ENCODE assay signal across 2 cellular contexts in the genomic region with DNA sequence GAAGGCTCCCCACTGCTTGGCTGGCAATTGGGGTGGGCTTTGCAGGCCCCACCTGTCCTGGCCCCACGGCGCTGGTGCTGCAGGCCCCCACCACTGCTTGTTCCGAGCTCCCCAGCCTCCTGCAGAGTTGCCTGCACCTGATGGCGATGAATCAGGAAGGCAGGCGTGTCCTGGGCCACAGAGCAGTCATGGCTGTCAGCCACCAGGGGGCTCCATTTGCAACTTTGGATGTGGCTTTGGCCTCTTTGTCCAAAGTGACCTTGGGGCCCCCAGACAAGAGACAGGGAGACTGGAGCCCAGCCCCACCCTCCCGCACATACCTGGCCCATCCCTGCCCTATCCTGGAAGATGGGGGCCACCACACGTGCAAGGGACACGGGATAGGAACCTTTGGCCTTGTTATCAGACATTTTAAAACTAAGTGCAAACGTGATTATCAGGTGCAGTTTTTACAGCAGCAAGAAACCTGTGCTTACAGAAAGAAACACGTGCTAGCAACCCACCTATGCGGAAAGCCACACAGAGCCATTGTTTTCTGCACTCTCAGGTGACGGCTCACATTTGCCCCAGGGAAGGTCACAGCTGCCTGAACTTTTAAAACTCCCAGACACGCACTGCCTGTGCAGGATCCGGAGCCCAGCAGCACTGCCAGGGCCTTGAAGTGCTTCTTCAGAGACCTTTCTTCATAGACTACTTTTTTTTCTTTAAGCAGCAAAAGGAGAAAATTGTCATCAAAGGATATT.
TF ChIP-seq lines count a peak whose summit lies in the region.

A gene with protein sequence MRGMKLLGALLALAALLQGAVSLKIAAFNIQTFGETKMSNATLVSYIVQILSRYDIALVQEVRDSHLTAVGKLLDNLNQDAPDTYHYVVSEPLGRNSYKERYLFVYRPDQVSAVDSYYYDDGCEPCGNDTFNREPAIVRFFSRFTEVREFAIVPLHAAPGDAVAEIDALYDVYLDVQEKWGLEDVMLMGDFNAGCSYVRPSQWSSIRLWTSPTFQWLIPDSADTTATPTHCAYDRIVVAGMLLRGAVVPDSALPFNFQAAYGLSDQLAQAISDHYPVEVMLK (plus strand): TSS at position 443 of the 743 bp plus-strand sequence. CDS start 683 bp downstream, outside the sequence.

TF ChIP-seq in Ishikawa, 13 proteins besides CTCF, POLR2A, EP300 and RAD21 (continued from another document):
- TF ChIP-seq, protein P1, sequence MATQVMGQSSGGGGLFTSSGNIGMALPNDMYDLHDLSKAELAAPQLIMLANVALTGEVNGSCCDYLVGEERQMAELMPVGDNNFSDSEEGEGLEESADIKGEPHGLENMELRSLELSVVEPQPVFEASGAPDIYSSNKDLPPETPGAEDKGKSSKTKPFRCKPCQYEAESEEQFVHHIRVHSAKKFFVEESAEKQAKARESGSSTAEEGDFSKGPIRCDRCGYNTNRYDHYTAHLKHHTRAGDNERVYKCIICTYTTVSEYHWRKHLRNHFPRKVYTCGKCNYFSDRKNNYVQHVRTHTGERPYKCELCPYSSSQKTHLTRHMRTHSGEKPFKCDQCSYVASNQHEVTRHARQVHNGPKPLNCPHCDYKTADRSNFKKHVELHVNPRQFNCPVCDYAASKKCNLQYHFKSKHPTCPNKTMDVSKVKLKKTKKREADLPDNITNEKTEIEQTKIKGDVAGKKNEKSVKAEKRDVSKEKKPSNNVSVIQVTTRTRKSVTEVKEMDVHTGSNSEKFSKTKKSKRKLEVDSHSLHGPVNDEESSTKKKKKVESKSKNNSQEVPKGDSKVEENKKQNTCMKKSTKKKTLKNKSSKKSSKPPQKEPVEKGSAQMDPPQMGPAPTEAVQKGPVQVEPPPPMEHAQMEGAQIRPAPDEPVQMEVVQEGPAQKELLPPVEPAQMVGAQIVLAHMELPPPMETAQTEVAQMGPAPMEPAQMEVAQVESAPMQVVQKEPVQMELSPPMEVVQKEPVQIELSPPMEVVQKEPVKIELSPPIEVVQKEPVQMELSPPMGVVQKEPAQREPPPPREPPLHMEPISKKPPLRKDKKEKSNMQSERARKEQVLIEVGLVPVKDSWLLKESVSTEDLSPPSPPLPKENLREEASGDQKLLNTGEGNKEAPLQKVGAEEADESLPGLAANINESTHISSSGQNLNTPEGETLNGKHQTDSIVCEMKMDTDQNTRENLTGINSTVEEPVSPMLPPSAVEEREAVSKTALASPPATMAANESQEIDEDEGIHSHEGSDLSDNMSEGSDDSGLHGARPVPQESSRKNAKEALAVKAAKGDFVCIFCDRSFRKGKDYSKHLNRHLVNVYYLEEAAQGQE (IDR thresholded peaks at IDR 0.05; ENCODE audit: low read depth): no peak
- 0 out of 2 replicates have a peak, but pooled peaks have one; percentile 45 for TF ChIP-seq YY1 (IDR thresholded peaks at IDR 0.05; ENCODE audit: low read depth)
- TF ChIP-seq TAF1 (IDR thresholded peaks at IDR 0.05; ENCODE audit: low read depth): no peak
- TF ChIP-seq, protein P2, sequence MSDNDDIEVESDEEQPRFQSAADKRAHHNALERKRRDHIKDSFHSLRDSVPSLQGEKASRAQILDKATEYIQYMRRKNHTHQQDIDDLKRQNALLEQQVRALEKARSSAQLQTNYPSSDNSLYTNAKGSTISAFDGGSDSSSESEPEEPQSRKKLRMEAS (IDR thresholded peaks at IDR 0.05): peak; percentile 29; the same call in 1 of the 2 replicates

TF ChIP-seq in K562, 482 proteins besides CTCF, POLR2A, EP300 and RAD21 (continued from another document and continues in another):
- no peak for TF ChIP-seq BRCA1 (IDR thresholded peaks at IDR 0.05)
- no peak for TF ChIP-seq BRCA1 (CRISPR knock-in tag; IDR thresholded peaks at IDR 0.05)
- TF ChIP-seq DDX20 (tag; IDR thresholded peaks at IDR 0.05; ENCODE audit: low read depth): no peak
- TF ChIP-seq ETS2 (tag; IDR thresholded peaks at IDR 0.05; ENCODE audit: borderline replicate concordance, poor library complexity, severe bottlenecking): no peak
- TF ChIP-seq POLR2AphosphoS2 (IDR thresholded peaks at IDR 0.05; ENCODE audit: low read length): no peak
- no peak for TF ChIP-seq ZNF41 (CRISPR knock-in tag; conservative IDR thresholded peaks at IDR 0.05)
- TF ChIP-seq ZBTB7A (IDR thresholded peaks at IDR 0.05; ENCODE audit: borderline replicate concordance, control insufficient read depth, low read depth, low read length): peak; percentile 34; the same call in 1 of the 2 replicates
- TF ChIP-seq PTRF (tag; IDR thresholded peaks at IDR 0.05): no peak
- no peak for TF ChIP-seq NFIC (IDR thresholded peaks at IDR 0.05)
- TF ChIP-seq HDAC2 (IDR thresholded peaks at IDR 0.05): no peak
- TF ChIP-seq SMAD3 (CRISPR knock-in tag; conservative IDR thresholded peaks at IDR 0.05): no peak
- no peak for TF ChIP-seq NCOA6 (IDR thresholded peaks at IDR 0.05)
- TF ChIP-seq MIER1 (IDR thresholded peaks at IDR 0.05; ENCODE audit: low read depth): no peak
- no peak for TF ChIP-seq MCM2 (IDR thresholded peaks at IDR 0.05; ENCODE audit: low read depth)
- TF ChIP-seq, protein P3, sequence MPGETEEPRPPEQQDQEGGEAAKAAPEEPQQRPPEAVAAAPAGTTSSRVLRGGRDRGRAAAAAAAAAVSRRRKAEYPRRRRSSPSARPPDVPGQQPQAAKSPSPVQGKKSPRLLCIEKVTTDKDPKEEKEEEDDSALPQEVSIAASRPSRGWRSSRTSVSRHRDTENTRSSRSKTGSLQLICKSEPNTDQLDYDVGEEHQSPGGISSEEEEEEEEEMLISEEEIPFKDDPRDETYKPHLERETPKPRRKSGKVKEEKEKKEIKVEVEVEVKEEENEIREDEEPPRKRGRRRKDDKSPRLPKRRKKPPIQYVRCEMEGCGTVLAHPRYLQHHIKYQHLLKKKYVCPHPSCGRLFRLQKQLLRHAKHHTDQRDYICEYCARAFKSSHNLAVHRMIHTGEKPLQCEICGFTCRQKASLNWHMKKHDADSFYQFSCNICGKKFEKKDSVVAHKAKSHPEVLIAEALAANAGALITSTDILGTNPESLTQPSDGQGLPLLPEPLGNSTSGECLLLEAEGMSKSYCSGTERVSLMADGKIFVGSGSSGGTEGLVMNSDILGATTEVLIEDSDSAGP (CRISPR knock-in tag; IDR thresholded peaks at IDR 0.05): no peak
- no peak for TF ChIP-seq TCFL5 (CRISPR knock-in tag; conservative IDR thresholded peaks at IDR 0.05)
- no peak for TF ChIP-seq ZNF143 (CRISPR knock-in tag; IDR thresholded peaks at IDR 0.05)
- no peak for TF ChIP-seq ZNF274 (IDR thresholded peaks at IDR 0.05; ENCODE audit: borderline replicate concordance, low read depth, low read length)
- TF ChIP-seq, protein P4, sequence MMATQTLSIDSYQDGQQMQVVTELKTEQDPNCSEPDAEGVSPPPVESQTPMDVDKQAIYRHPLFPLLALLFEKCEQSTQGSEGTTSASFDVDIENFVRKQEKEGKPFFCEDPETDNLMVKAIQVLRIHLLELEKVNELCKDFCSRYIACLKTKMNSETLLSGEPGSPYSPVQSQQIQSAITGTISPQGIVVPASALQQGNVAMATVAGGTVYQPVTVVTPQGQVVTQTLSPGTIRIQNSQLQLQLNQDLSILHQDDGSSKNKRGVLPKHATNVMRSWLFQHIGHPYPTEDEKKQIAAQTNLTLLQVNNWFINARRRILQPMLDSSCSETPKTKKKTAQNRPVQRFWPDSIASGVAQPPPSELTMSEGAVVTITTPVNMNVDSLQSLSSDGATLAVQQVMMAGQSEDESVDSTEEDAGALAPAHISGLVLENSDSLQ (IDR thresholded peaks at IDR 0.05): peak; percentile 36; the same call in 1 of the 2 replicates
- TF ChIP-seq, protein P5, sequence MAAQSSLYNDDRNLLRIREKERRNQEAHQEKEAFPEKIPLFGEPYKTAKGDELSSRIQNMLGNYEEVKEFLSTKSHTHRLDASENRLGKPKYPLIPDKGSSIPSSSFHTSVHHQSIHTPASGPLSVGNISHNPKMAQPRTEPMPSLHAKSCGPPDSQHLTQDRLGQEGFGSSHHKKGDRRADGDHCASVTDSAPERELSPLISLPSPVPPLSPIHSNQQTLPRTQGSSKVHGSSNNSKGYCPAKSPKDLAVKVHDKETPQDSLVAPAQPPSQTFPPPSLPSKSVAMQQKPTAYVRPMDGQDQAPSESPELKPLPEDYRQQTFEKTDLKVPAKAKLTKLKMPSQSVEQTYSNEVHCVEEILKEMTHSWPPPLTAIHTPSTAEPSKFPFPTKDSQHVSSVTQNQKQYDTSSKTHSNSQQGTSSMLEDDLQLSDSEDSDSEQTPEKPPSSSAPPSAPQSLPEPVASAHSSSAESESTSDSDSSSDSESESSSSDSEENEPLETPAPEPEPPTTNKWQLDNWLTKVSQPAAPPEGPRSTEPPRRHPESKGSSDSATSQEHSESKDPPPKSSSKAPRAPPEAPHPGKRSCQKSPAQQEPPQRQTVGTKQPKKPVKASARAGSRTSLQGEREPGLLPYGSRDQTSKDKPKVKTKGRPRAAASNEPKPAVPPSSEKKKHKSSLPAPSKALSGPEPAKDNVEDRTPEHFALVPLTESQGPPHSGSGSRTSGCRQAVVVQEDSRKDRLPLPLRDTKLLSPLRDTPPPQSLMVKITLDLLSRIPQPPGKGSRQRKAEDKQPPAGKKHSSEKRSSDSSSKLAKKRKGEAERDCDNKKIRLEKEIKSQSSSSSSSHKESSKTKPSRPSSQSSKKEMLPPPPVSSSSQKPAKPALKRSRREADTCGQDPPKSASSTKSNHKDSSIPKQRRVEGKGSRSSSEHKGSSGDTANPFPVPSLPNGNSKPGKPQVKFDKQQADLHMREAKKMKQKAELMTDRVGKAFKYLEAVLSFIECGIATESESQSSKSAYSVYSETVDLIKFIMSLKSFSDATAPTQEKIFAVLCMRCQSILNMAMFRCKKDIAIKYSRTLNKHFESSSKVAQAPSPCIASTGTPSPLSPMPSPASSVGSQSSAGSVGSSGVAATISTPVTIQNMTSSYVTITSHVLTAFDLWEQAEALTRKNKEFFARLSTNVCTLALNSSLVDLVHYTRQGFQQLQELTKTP (IDR thresholded peaks at IDR 0.05; ENCODE audit: low read depth in 1 of 2, partially characterized antibody in 2 of 2): no peak
- TF ChIP-seq, protein P6, sequence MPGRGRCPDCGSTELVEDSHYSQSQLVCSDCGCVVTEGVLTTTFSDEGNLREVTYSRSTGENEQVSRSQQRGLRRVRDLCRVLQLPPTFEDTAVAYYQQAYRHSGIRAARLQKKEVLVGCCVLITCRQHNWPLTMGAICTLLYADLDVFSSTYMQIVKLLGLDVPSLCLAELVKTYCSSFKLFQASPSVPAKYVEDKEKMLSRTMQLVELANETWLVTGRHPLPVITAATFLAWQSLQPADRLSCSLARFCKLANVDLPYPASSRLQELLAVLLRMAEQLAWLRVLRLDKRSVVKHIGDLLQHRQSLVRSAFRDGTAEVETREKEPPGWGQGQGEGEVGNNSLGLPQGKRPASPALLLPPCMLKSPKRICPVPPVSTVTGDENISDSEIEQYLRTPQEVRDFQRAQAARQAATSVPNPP (IDR thresholded peaks at IDR 0.05; ENCODE audit: borderline replicate concordance, insufficient read depth, insufficient read length): no peak
- no peak for TF ChIP-seq CBFA2T3 (IDR thresholded peaks at IDR 0.05)
- no peak for TF ChIP-seq HNRNPUL1 (IDR thresholded peaks at IDR 0.05; ENCODE audit: low read length)
- TF ChIP-seq, protein P7, sequence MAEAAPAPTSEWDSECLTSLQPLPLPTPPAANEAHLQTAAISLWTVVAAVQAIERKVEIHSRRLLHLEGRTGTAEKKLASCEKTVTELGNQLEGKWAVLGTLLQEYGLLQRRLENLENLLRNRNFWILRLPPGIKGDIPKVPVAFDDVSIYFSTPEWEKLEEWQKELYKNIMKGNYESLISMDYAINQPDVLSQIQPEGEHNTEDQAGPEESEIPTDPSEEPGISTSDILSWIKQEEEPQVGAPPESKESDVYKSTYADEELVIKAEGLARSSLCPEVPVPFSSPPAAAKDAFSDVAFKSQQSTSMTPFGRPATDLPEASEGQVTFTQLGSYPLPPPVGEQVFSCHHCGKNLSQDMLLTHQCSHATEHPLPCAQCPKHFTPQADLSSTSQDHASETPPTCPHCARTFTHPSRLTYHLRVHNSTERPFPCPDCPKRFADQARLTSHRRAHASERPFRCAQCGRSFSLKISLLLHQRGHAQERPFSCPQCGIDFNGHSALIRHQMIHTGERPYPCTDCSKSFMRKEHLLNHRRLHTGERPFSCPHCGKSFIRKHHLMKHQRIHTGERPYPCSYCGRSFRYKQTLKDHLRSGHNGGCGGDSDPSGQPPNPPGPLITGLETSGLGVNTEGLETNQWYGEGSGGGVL (CRISPR knock-in tag; IDR thresholded peaks at IDR 0.05): no peak
- no peak for TF ChIP-seq GTF2A2 (tag; IDR thresholded peaks at IDR 0.05)
- TF ChIP-seq TFAM (CRISPR knock-in tag; conservative IDR thresholded peaks at IDR 0.05): no peak
- TF ChIP-seq NR2C1 (IDR thresholded peaks at IDR 0.05): no peak
- no peak for TF ChIP-seq NR2C1 (tag; IDR thresholded peaks at IDR 0.05)
- TF ChIP-seq CREBBP (IDR thresholded peaks at IDR 0.05; ENCODE audit: low read depth, low read length): no peak
- TF ChIP-seq ESRRA (IDR thresholded peaks at IDR 0.05; ENCODE audit: borderline replicate concordance, low read depth): peak; percentile 99
- TF ChIP-seq, protein P8, sequence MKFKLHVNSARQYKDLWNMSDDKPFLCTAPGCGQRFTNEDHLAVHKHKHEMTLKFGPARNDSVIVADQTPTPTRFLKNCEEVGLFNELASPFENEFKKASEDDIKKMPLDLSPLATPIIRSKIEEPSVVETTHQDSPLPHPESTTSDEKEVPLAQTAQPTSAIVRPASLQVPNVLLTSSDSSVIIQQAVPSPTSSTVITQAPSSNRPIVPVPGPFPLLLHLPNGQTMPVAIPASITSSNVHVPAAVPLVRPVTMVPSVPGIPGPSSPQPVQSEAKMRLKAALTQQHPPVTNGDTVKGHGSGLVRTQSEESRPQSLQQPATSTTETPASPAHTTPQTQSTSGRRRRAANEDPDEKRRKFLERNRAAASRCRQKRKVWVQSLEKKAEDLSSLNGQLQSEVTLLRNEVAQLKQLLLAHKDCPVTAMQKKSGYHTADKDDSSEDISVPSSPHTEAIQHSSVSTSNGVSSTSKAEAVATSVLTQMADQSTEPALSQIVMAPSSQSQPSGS (CRISPR knock-in tag; IDR thresholded peaks at IDR 0.05): no peak
- TF ChIP-seq ZNF134 (CRISPR knock-in tag; conservative IDR thresholded peaks at IDR 0.05): no peak
- TF ChIP-seq, protein P9, sequence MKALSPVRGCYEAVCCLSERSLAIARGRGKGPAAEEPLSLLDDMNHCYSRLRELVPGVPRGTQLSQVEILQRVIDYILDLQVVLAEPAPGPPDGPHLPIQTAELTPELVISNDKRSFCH (CRISPR knock-in tag; IDR thresholded peaks at IDR 0.05): no peak
- TF ChIP-seq, protein P9 (tag; IDR thresholded peaks at IDR 0.05): no peak
- TF ChIP-seq GABPA (tag; conservative IDR thresholded peaks at IDR 0.05; ENCODE audit: low read depth): no peak
- TF ChIP-seq IRF2 (CRISPR knock-in tag; IDR thresholded peaks at IDR 0.05): no peak
- no peak for TF ChIP-seq NCOA2 (IDR thresholded peaks at IDR 0.05; ENCODE audit: partially characterized antibody in 2 of 2)
- TF ChIP-seq, protein P10, sequence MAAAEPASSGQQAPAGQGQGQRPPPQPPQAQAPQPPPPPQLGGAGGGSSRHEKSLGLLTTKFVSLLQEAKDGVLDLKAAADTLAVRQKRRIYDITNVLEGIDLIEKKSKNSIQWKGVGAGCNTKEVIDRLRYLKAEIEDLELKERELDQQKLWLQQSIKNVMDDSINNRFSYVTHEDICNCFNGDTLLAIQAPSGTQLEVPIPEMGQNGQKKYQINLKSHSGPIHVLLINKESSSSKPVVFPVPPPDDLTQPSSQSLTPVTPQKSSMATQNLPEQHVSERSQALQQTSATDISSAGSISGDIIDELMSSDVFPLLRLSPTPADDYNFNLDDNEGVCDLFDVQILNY (CRISPR knock-in tag; IDR thresholded peaks at IDR 0.05): no peak
- TF ChIP-seq TEAD4 (IDR thresholded peaks at IDR 0.05; ENCODE audit: low read length): peak; percentile 19; the same call in 1 of the 2 replicates
- TF ChIP-seq TEAD4 (CRISPR knock-in tag; IDR thresholded peaks at IDR 0.05; ENCODE audit: borderline replicate concordance): no peak
- TF ChIP-seq RBM15 (IDR thresholded peaks at IDR 0.05; ENCODE audit: insufficient read depth, low read length): no peak
- TF ChIP-seq MTA3 (IDR thresholded peaks at IDR 0.05; ENCODE audit: borderline replicate concordance): 0 out of 2 replicates have a peak, but pooled peaks have one; percentile 32
